Comparison of ENCODE assay signal across 26 cellular contexts in genomic region chr18:49524951-49525350, GRCh38. TPM values are rescaled to one million over a fixed set of nuclear protein-coding genes. Genes with fewer than 3 reads are reported as not detected.
A peak's percentile ranks its signal among the peaks of the same experiment; 100 is the strongest.
DNase-seq lines count a peak whose midpoint lies in the region; ATAC-seq, FAIRE-seq and TF ChIP-seq lines count a peak whose summit lies in the region.
"Had no signal": no experiment of that assay in that cellular context is flagged by ENCODE, and none has a peak within 500 bp of the region (broad histone marks: within the 10 kb centered on the region; RNA-seq: fewer than 3 reads in every experiment).

No MANE protein-coding gene starts in this region.

- H3K9me3 ChIP-seq in esophagus muscularis mucosa (no peaks in the 10 kb centered on the region), mesodermal cell (ENCODE audit: control insufficient read depth, low read length) (peaks cover 5% of the 10 kb centered on the region), spleen (no peaks in the 10 kb centered on the region), HepG2 (ENCODE audit: low read length) (no peaks in the 10 kb centered on the region)
- H3K9me3 ChIP-seq: BE2C, BLaER1 had no signal

- BruUV-seq in HepG2 (replicated peaks; lab: Mats Ljungman, UMichigan): no TSS peak

- H3K4me3 Mint-ChIP-seq in activated naive CD8-positive, alpha-beta T cell treated with anti-CD3 and anti-CD28 coated beads, Interleukin-2, amount 50 U/mL, for 24 hours: no peak overlapping the region
- no peak overlapping the region for H3K4me3 Mint-ChIP-seq in activated naive CD8-positive, alpha-beta T cell treated with anti-CD3 and anti-CD28 coated beads for 36 hours
- H3K4me3 Mint-ChIP-seq: CD14-positive monocyte; CD4-positive, alpha-beta memory T cell; CD4-positive, CD25-positive, alpha-beta regulatory T cell; CD8-positive, alpha-beta memory T cell had no signal

- FAIRE-seq in HepG2 (lab: Jason Lieb, UNC): no peak
- FAIRE-seq: A204.1, G401.6, GM12891, GM19239 had no signal

- no peak overlapping the region for H3K27ac ChIP-seq in esophagus muscularis mucosa (replicated peaks in 1 of 4)
- peak overlapping the region; percentile 24 for H3K27ac ChIP-seq in mesodermal cell (ENCODE audit: low read depth, low read length, severe bottlenecking)
- no peak overlapping the region for H3K27ac ChIP-seq in spleen
- H3K27ac ChIP-seq in HepG2 (ENCODE audit: extremely low read length, insufficient read depth, low read length): no peak overlapping the region
- H3K27ac ChIP-seq: BLaER1 had no signal

- in situ Hi-C loops in HepG2 (cut with HindIII; ENCODE audit: extremely low pct_ligation_motif_present, low pct_unique_long_range_greater_than_20kb): no loop called here

- no peaks in the 10 kb centered on the region for H3K9me3 Mint-ChIP-seq in activated naive CD8-positive, alpha-beta T cell treated with anti-CD3 and anti-CD28 coated beads, Interleukin-2, amount 50 U/mL, for 24 hours
- no peaks in the 10 kb centered on the region for H3K9me3 Mint-ChIP-seq in activated naive CD8-positive, alpha-beta T cell treated with anti-CD3 and anti-CD28 coated beads for 36 hours
- H3K9me3 Mint-ChIP-seq: CD14-positive monocyte; CD4-positive, alpha-beta memory T cell; CD4-positive, CD25-positive, alpha-beta regulatory T cell; CD8-positive, alpha-beta memory T cell had no signal

- H3K27ac Mint-ChIP-seq in activated naive CD8-positive, alpha-beta T cell treated with anti-CD3 and anti-CD28 coated beads, Interleukin-2, amount 50 U/mL, for 24 hours: peak overlapping the region; percentile 23
- no peak overlapping the region for H3K27ac Mint-ChIP-seq in activated naive CD8-positive, alpha-beta T cell treated with anti-CD3 and anti-CD28 coated beads for 36 hours
- H3K27ac Mint-ChIP-seq: CD14-positive monocyte; CD4-positive, CD25-positive, alpha-beta regulatory T cell; CD8-positive, alpha-beta memory T cell had no signal

- H3K79me2 ChIP-seq in HepG2 (ENCODE audit: insufficient read depth, low read length): no peaks in the 10 kb centered on the region

- H3K4me3 ChIP-seq in esophagus muscularis mucosa (no peak overlapping the region), mesodermal cell (ENCODE audit: extremely low read depth, insufficient read depth, low read length, poor library complexity, severe bottlenecking) (no peak overlapping the region), spleen (no peak overlapping the region), HepG2 (replicated peaks in 1 of 3; ENCODE audit: insufficient read depth in 1 of 3, low read depth in 2 of 3, low read length in 3 of 3) (no peak overlapping the region)
- H3K4me3 ChIP-seq: BLaER1 had no signal

- H3K27me3 ChIP-seq in esophagus muscularis mucosa (peaks cover 0 to 5% (median 0%) of the 10 kb centered on the region in 4 donors), spleen (replicated peaks in 1 of 7) (peaks cover 0 to 5% (median 0%) of the 10 kb centered on the region in 7 donors), HepG2 (ENCODE audit: control insufficient read depth in 1 of 2, insufficient read depth in 2 of 2, low read length in 2 of 2) (no peaks in the 10 kb centered on the region)
- H3K27me3 ChIP-seq: BE2C, BLaER1 had no signal

- H3K36me3 Mint-ChIP-seq in activated naive CD8-positive, alpha-beta T cell treated with anti-CD3 and anti-CD28 coated beads, Interleukin-2, amount 50 U/mL, for 24 hours (ENCODE audit: low read depth): no peaks in the 10 kb centered on the region
- no peaks in the 10 kb centered on the region for H3K36me3 Mint-ChIP-seq in activated naive CD8-positive, alpha-beta T cell treated with anti-CD3 and anti-CD28 coated beads for 36 hours
- H3K36me3 Mint-ChIP-seq: CD14-positive monocyte; CD4-positive, alpha-beta memory T cell; CD4-positive, CD25-positive, alpha-beta regulatory T cell; CD8-positive, alpha-beta memory T cell had no signal

- H3K36me3 ChIP-seq in esophagus muscularis mucosa: no peaks in the 10 kb centered on the region
- H3K36me3 ChIP-seq in mesodermal cell (ENCODE audit: control insufficient read depth, insufficient read depth, low read length): no peaks in the 10 kb centered on the region
- H3K36me3 ChIP-seq in spleen: no peaks in the 10 kb centered on the region
- no peaks in the 10 kb centered on the region for H3K36me3 ChIP-seq in HepG2 (replicated peaks in 1 of 2; ENCODE audit: control insufficient read depth in 1 of 2, insufficient read depth in 2 of 2, low read length in 2 of 2)
- H3K36me3 ChIP-seq: BE2C, BLaER1 had no signal

- DNase-seq in activated naive CD8-positive, alpha-beta T cell treated with anti-CD3 and anti-CD28 coated beads, Interleukin-2, amount 50 U/mL, for 24 hours: no peak
- no peak for DNase-seq in activated naive CD8-positive, alpha-beta T cell treated with anti-CD3 and anti-CD28 coated beads for 36 hours
- DNase-seq in esophagus muscularis mucosa (ENCODE audit: extremely low spot score) (peak; percentile 57), spleen (peak; percentile 43), HepG2 (ENCODE audit: low spot score) (no peak), globus pallidus (ENCODE audit: low spot score) (no peak)
- no peak for DNase-seq in activated CD4-positive, CD25-positive, alpha-beta regulatory T cell (lab: John Stamatoyannopoulos, UW)
- DNase-seq: 8988T; ACHN; BE2C; C1 segment of cervical spinal cord; CD4-positive, alpha-beta memory T cell; CD4-positive, CD25-positive, alpha-beta regulatory T cell; CD8-positive, alpha-beta memory T cell; COR-L47; DMS 273 treated with DMSO at 0.1 percent for 48 hours; DMS153; DMS79 treated with DMSO at 0.1 percent for 48 hours; GF-D8 had no signal

- no peaks in the 10 kb centered on the region for H3K4me1 Mint-ChIP-seq in activated naive CD8-positive, alpha-beta T cell treated with anti-CD3 and anti-CD28 coated beads, Interleukin-2, amount 50 U/mL, for 24 hours
- H3K4me1 Mint-ChIP-seq in activated naive CD8-positive, alpha-beta T cell treated with anti-CD3 and anti-CD28 coated beads for 36 hours: no peaks in the 10 kb centered on the region
- H3K4me1 Mint-ChIP-seq: CD14-positive monocyte; CD4-positive, alpha-beta memory T cell; CD4-positive, CD25-positive, alpha-beta regulatory T cell; CD8-positive, alpha-beta memory T cell had no signal

- H2AFZ ChIP-seq in HepG2 (ENCODE audit: low read length): no peak overlapping the region

- ATAC-seq in activated naive CD8-positive, alpha-beta T cell treated with anti-CD3 and anti-CD28 coated beads, Interleukin-2, amount 50 U/mL, for 24 hours: no peak
- no peak for ATAC-seq in HepG2

- H3K9ac ChIP-seq in HepG2 (ENCODE audit: insufficient read depth, low read depth, low read length): no peak overlapping the region
- H3K9ac ChIP-seq: BLaER1 had no signal

- TF ChIP-seq CTCF in esophagus muscularis mucosa (IDR thresholded peaks at IDR 0.05): no peak
- no peak for TF ChIP-seq CTCF in spleen (IDR thresholded peaks at IDR 0.05 in 8 of 11, conservative IDR thresholded peaks at IDR 0.05 in 3 of 11)
- no peak for TF ChIP-seq CTCF in HepG2 (CRISPR knock-in tag; IDR thresholded peaks at IDR 0.05)

- intact Hi-C loops in esophagus muscularis mucosa (cut with DNase I): no loop called here
- intact Hi-C loops in spleen (cut with DNase I; ENCODE audit: low total_unique reads): no loop called here
- intact Hi-C loops in HepG2 (cut with micrococcal nuclease; ENCODE audit: unreplicated experiment): no loop called here

- 97% methylated on average over 2 of the region's 2 CpGs for WGBS in esophagus muscularis mucosa
- WGBS in mesodermal cell (ENCODE audit: insufficient coverage in 2 of 2), 2 experiments: no CpG with 5 or more reads among the region's 2 CpGs
- WGBS in spleen, 5 donors: 89 to 100% (median 98%) methylated on average over 2 of the region's 2 CpGs
- 83% methylated on average over 1 of the region's 2 CpGs for WGBS in HepG2 (ENCODE audit: low lambda C conversion rate)

- CTCF ChIA-PET in HepG2 (lab: Yijun Ruan, JAX; ENCODE audit: low intra/inter-chr PET ratio, low total read pairs): no interaction called here

- TF ChIP-seq RAD21 in HepG2 (CRISPR knock-in tag; IDR thresholded peaks at IDR 0.05): no peak

- TF ChIP-seq POLR2A in esophagus muscularis mucosa (IDR thresholded peaks at IDR 0.05; ENCODE audit: low read depth) (no peak), spleen (IDR thresholded peaks at IDR 0.05) (no peak), HepG2 (IDR thresholded peaks at IDR 0.05; ENCODE audit: insufficient read depth in 1 of 2, low read depth in 2 of 2, low read length in 2 of 2) (no peak)

- H3K4me2 ChIP-seq in HepG2 (ENCODE audit: low read depth, low read length): no peak overlapping the region
- H3K4me2 ChIP-seq: BLaER1 had no signal

- H4K20me1 ChIP-seq in HepG2 (ENCODE audit: insufficient read depth, low read length): no peaks in the 10 kb centered on the region
- H4K20me1 ChIP-seq: BLaER1 had no signal

- no peak for TF ChIP-seq EP300 in esophagus muscularis mucosa (IDR thresholded peaks at IDR 0.05)
- TF ChIP-seq EP300 in HepG2 (IDR thresholded peaks at IDR 0.05; ENCODE audit: low read depth in 2 of 2, low read length in 2 of 2): no peak
- no peak for TF ChIP-seq EP300 in HepG2 (CRISPR knock-in tag; IDR thresholded peaks at IDR 0.05; ENCODE audit: borderline replicate concordance)

- peaks cover 1% of the 10 kb centered on the region for H3K27me3 Mint-ChIP-seq in activated naive CD8-positive, alpha-beta T cell treated with anti-CD3 and anti-CD28 coated beads, Interleukin-2, amount 50 U/mL, for 24 hours
- H3K27me3 Mint-ChIP-seq in activated naive CD8-positive, alpha-beta T cell treated with anti-CD3 and anti-CD28 coated beads for 36 hours: peaks cover 5% of the 10 kb centered on the region

- no peaks in the 10 kb centered on the region for H3K4me1 ChIP-seq in esophagus muscularis mucosa
- H3K4me1 ChIP-seq in mesodermal cell (ENCODE audit: control insufficient read depth, insufficient read depth, low read length, poor library complexity, severe bottlenecking): peaks cover 6% of the 10 kb centered on the region
- H3K4me1 ChIP-seq in spleen: no peaks in the 10 kb centered on the region
- no peaks in the 10 kb centered on the region for H3K4me1 ChIP-seq in HepG2 (ENCODE audit: insufficient read depth, low read length)
- H3K4me1 ChIP-seq: BE2C, BLaER1 had no signal

- POLR2A ChIA-PET in HepG2 (lab: Yijun Ruan, JAX): no interaction called here

RNA-seq across cellular contexts. Expression of gene RPL17, which starts 32.7 kb away (rescaled TPM):
- 1,000 to 10,000 TPM; 2,151 to 2,166 TPM for total RNA-seq in activated naive CD8-positive, alpha-beta T cell treated with anti-CD3 and anti-CD28 coated beads for 36 hours
- total RNA-seq in esophagus muscularis mucosa (1,000 to 10,000 TPM; 1,026 to 2,712 (median 2,009) TPM), spleen (1,000 to 10,000 TPM; 1,238 to 2,185 (median 1,486) TPM), HepG2 (2016; rRNA removed; fragmentation: Illumina TruSeq; extraction: Trizol) (2,087 and 2,639 TPM in 2 replicates)
- polyA plus RNA-seq in mesodermal cell (2013, experiment 1 of 2): 2,750 TPM
- 2,934 TPM for polyA plus RNA-seq in mesodermal cell (2013, experiment 2 of 2)
- polyA plus RNA-seq in spleen (1,000 to 10,000 TPM; 4,194 to 5,056 (median 4,968) TPM), HepG2 (2011; rRNA removed) (3,818 and 4,133 TPM in 2 replicates)
- 3,110 and 3,287 TPM in 2 replicates for total RNA-seq in HepG2 (2016; cell fraction: cytosol; rRNA removed; fragmentation: Illumina TruSeq; extraction: Trizol; ENCODE audit: low read depth)
- total RNA-seq in HepG2 (2016; cell fraction: insoluble cytoplasmic fraction; rRNA removed; fragmentation: Illumina TruSeq; extraction: Trizol): 2,077 and 2,707 TPM in 2 replicates
- 4,915 and 4,916 TPM in 2 replicates for total RNA-seq in HepG2 (2016; cell fraction: membrane; rRNA removed; fragmentation: Illumina TruSeq; extraction: Trizol)
- 764 and 826 TPM in 2 replicates for total RNA-seq in HepG2 (2016; cell fraction: nucleus; rRNA removed; fragmentation: Illumina TruSeq; extraction: Trizol)
- 4,012 and 4,835 TPM in 2 replicates for polyA plus RNA-seq in HepG2 (2011; cell fraction: cytosol; rRNA removed)
- polyA plus RNA-seq in HepG2 (2011; cell fraction: nucleus; rRNA removed): 824 and 1,042 TPM in 2 replicates
- polyA plus RNA-seq in HepG2 (2012): 3,914 and 4,724 TPM in 2 replicates
- polyA plus RNA-seq in HepG2 (2016; cell fraction: cytosol; fragmentation: Illumina TruSeq; extraction: Trizol; ENCODE audit: low read depth): 4,104 and 4,147 TPM in 2 replicates
- 2,894 and 3,118 TPM in 2 replicates for polyA plus RNA-seq in HepG2 (2016; cell fraction: insoluble cytoplasmic fraction; fragmentation: Illumina TruSeq; extraction: Trizol; ENCODE audit: low read depth)
- polyA plus RNA-seq in HepG2 (2016; cell fraction: membrane; fragmentation: Illumina TruSeq; extraction: Trizol; ENCODE audit: low read depth): 5,165 and 5,252 TPM in 2 replicates
- polyA plus RNA-seq in HepG2 (2016; cell fraction: nucleus; fragmentation: Illumina TruSeq; extraction: Trizol; ENCODE audit: insufficient read depth, low read depth): 1,528 and 1,530 TPM in 2 replicates
- polyA minus RNA-seq in HepG2 (2011; rRNA and poly(A)+ RNA removed; ENCODE audit: low replicate concordance): 381 and 692 TPM in 2 replicates
- polyA minus RNA-seq in HepG2 (2011; cell fraction: cytosol; rRNA and poly(A)+ RNA removed): 546 and 648 TPM in 2 replicates
- 521 and 627 TPM in 2 replicates for polyA minus RNA-seq in HepG2 (2011; cell fraction: nucleus; rRNA and poly(A)+ RNA removed)

RNA-seq across cellular contexts. Expression of gene LIPG, which starts 36.9 kb away (rescaled TPM):
- total RNA-seq in activated naive CD8-positive, alpha-beta T cell treated with anti-CD3 and anti-CD28 coated beads for 36 hours: under 1 TPM; 0.45 to 0.64 TPM
- total RNA-seq in esophagus muscularis mucosa (10 to 100 TPM in 1 of 4 donors, 1 to 10 TPM in 1, under 1 TPM in 1, not detected in 1; 0.06 to 11.9 (median 1.3) TPM), spleen (1 to 10 TPM in 2 of 7 donors, under 1 TPM in 2, not detected in 3; 0.35 to 2.7 (median 1.2) TPM), HepG2 (2016; rRNA removed; fragmentation: Illumina TruSeq; extraction: Trizol) (4.9 and 10.8 TPM in 2 replicates)
- 219 TPM for polyA plus RNA-seq in mesodermal cell (2013, experiment 1 of 2)
- polyA plus RNA-seq in mesodermal cell (2013, experiment 2 of 2): 193 TPM
- polyA plus RNA-seq in spleen (under 1 TPM; 0.11 to 0.24 (median 0.22) TPM), HepG2 (2011; rRNA removed) (0.96 and 4.6 TPM in 2 replicates)
- total RNA-seq in HepG2 (2016; cell fraction: cytosol; rRNA removed; fragmentation: Illumina TruSeq; extraction: Trizol; ENCODE audit: low read depth): 0.40 and 0.97 TPM in 2 replicates
- total RNA-seq in HepG2 (2016; cell fraction: insoluble cytoplasmic fraction; rRNA removed; fragmentation: Illumina TruSeq; extraction: Trizol): 5.5 and 12.1 TPM in 2 replicates
- 2.7 and 2.9 TPM in 2 replicates for total RNA-seq in HepG2 (2016; cell fraction: membrane; rRNA removed; fragmentation: Illumina TruSeq; extraction: Trizol)
- 12.8 and 17.5 TPM in 2 replicates for total RNA-seq in HepG2 (2016; cell fraction: nucleus; rRNA removed; fragmentation: Illumina TruSeq; extraction: Trizol)
- polyA plus RNA-seq in HepG2 (2011; cell fraction: cytosol; rRNA removed): 1.0 and 4.5 TPM in 2 replicates
- 1.4 and 5.0 TPM in 2 replicates for polyA plus RNA-seq in HepG2 (2011; cell fraction: nucleus; rRNA removed)
- 3.4 and 3.7 TPM in 2 replicates for polyA plus RNA-seq in HepG2 (2012)
- 0.68 and 0.74 TPM in 2 replicates for polyA plus RNA-seq in HepG2 (2016; cell fraction: cytosol; fragmentation: Illumina TruSeq; extraction: Trizol; ENCODE audit: low read depth)
- polyA plus RNA-seq in HepG2 (2016; cell fraction: insoluble cytoplasmic fraction; fragmentation: Illumina TruSeq; extraction: Trizol; ENCODE audit: low read depth): 3.4 and 3.6 TPM in 2 replicates
- 0.89 and 1.1 TPM in 2 replicates for polyA plus RNA-seq in HepG2 (2016; cell fraction: membrane; fragmentation: Illumina TruSeq; extraction: Trizol; ENCODE audit: low read depth)
- 14.7 and 16.1 TPM in 2 replicates for polyA plus RNA-seq in HepG2 (2016; cell fraction: nucleus; fragmentation: Illumina TruSeq; extraction: Trizol; ENCODE audit: insufficient read depth, low read depth)
- 0.16 and 1.9 TPM in 2 replicates for polyA minus RNA-seq in HepG2 (2011; rRNA and poly(A)+ RNA removed; ENCODE audit: low replicate concordance)
- polyA minus RNA-seq in HepG2 (2011; cell fraction: cytosol; rRNA and poly(A)+ RNA removed): 2.0 and 4.5 TPM in 2 replicates
- 0.77 and 4.4 TPM in 2 replicates for polyA minus RNA-seq in HepG2 (2011; cell fraction: nucleus; rRNA and poly(A)+ RNA removed)
- total RNA-seq: CD4-positive, alpha-beta memory T cell; CD4-positive, CD25-positive, alpha-beta regulatory T cell; CD8-positive, alpha-beta memory T cell had no signal
- polyA plus RNA-seq: CD14-positive monocyte; CD4-positive, alpha-beta memory T cell; CD4-positive, CD25-positive, alpha-beta regulatory T cell; CD8-positive, alpha-beta memory T cell had no signal

RNA-seq across cellular contexts. Expression of gene C18orf32, which starts 37.9 kb away (rescaled TPM):
- 10 to 100 TPM; 19.6 to 21.8 TPM for total RNA-seq in activated naive CD8-positive, alpha-beta T cell treated with anti-CD3 and anti-CD28 coated beads for 36 hours
- total RNA-seq in esophagus muscularis mucosa: 10 to 100 TPM; 39.6 to 61.5 (median 55.2) TPM
- 37.7 TPM for polyA plus RNA-seq in mesodermal cell (2013, experiment 1 of 2)
- 45.8 TPM for polyA plus RNA-seq in mesodermal cell (2013, experiment 2 of 2)
- 10 to 100 TPM; 33.3 to 46.0 (median 40.1) TPM for total RNA-seq in spleen
- 10 to 100 TPM; 40.6 to 66.7 (median 65.5) TPM for polyA plus RNA-seq in spleen
- 14.5 and 20.6 TPM in 2 replicates for total RNA-seq in HepG2 (2016; rRNA removed; fragmentation: Illumina TruSeq; extraction: Trizol)
- total RNA-seq in HepG2 (2016; cell fraction: cytosol; rRNA removed; fragmentation: Illumina TruSeq; extraction: Trizol; ENCODE audit: low read depth): 21.3 and 22.8 TPM in 2 replicates
- 14.0 and 23.8 TPM in 2 replicates for total RNA-seq in HepG2 (2016; cell fraction: insoluble cytoplasmic fraction; rRNA removed; fragmentation: Illumina TruSeq; extraction: Trizol)
- total RNA-seq in HepG2 (2016; cell fraction: membrane; rRNA removed; fragmentation: Illumina TruSeq; extraction: Trizol): 32.7 and 32.8 TPM in 2 replicates
- total RNA-seq in HepG2 (2016; cell fraction: nucleus; rRNA removed; fragmentation: Illumina TruSeq; extraction: Trizol): 15.0 and 16.4 TPM in 2 replicates
- 15.9 and 17.6 TPM in 2 replicates for polyA plus RNA-seq in HepG2 (2011; rRNA removed)
- polyA plus RNA-seq in HepG2 (2011; cell fraction: cytosol; rRNA removed): 13.2 and 14.2 TPM in 2 replicates
- 6.4 and 8.7 TPM in 2 replicates for polyA plus RNA-seq in HepG2 (2011; cell fraction: nucleus; rRNA removed)
- polyA plus RNA-seq in HepG2 (2012): 18.8 and 20.4 TPM in 2 replicates
- polyA plus RNA-seq in HepG2 (2016; cell fraction: cytosol; fragmentation: Illumina TruSeq; extraction: Trizol; ENCODE audit: low read depth): 55.4 and 58.2 TPM in 2 replicates
- polyA plus RNA-seq in HepG2 (2016; cell fraction: insoluble cytoplasmic fraction; fragmentation: Illumina TruSeq; extraction: Trizol; ENCODE audit: low read depth): 18.5 and 25.1 TPM in 2 replicates
- polyA plus RNA-seq in HepG2 (2016; cell fraction: membrane; fragmentation: Illumina TruSeq; extraction: Trizol; ENCODE audit: low read depth): 45.4 and 46.0 TPM in 2 replicates
- 26.2 and 28.8 TPM in 2 replicates for polyA plus RNA-seq in HepG2 (2016; cell fraction: nucleus; fragmentation: Illumina TruSeq; extraction: Trizol; ENCODE audit: insufficient read depth, low read depth)
- polyA minus RNA-seq in HepG2 (2011; rRNA and poly(A)+ RNA removed; ENCODE audit: low replicate concordance): 1.9 and 3.2 TPM in 2 replicates
- polyA minus RNA-seq in HepG2 (2011; cell fraction: cytosol; rRNA and poly(A)+ RNA removed): 4.7 and 6.5 TPM in 2 replicates
- 4.4 and 6.7 TPM in 2 replicates for polyA minus RNA-seq in HepG2 (2011; cell fraction: nucleus; rRNA and poly(A)+ RNA removed)

Comparison
In these comparisons a context has a peak if more than half of its experiments do, and no peak if none do; other contexts are left out.
1. DNase-seq: peak in esophagus muscularis mucosa (single experiment) and spleen (single experiment); none in activated naive CD8-positive, alpha-beta T cell treated with anti-CD3 and anti-CD28 coated beads, Interleukin-2, amount 50 U/mL, for 24 hours (single experiment), activated naive CD8-positive, alpha-beta T cell treated with anti-CD3 and anti-CD28 coated beads for 36 hours (single experiment), HepG2 (single experiment), globus pallidus (single experiment) and activated CD4-positive, CD25-positive, alpha-beta regulatory T cell (0 of 4).